ENCODE assay signal across 29 cellular contexts in genomic region chr20:61065853-61066252, GRCh38.
"Had no signal": no experiment of that assay in that cellular context is flagged by ENCODE, and none has a peak within 500 bp of the region (broad histone marks: within the 10 kb centered on the region; RNA-seq: fewer than 3 reads in every experiment).

No MANE protein-coding gene starts in this region.

- H3K4me3 Mint-ChIP-seq: mesothelial cell of epicardium; natural killer cell; nephron progenitor cell; neural progenitor cell; stimulated activated naive B cell treated with anti-CD40 and anti-IgM and Interleukin-4, amounts not matched to agents 10 μg/mL and 1 μg/mL and 100 μg/mL, for 72 hours; type B pancreatic cell had no signal

- H3K36me3 Mint-ChIP-seq: mesothelial cell of epicardium; naive B cell; natural killer cell; neural progenitor cell; stimulated activated naive B cell treated with anti-CD40 and anti-IgM and Interleukin-4, amounts not matched to agents 10 μg/mL and 1 μg/mL and 100 μg/mL, for 72 hours; type B pancreatic cell had no signal

- DNase-seq: heart right ventricle; kidney; left colon; left lung; lower lobe of right lung; mammary epithelial cell; mesenchymal stem cell; naive B cell; natural killer cell; nephron progenitor cell; occipital lobe; right lobe of liver; stimulated activated CD4-positive, alpha-beta T cell treated with anti-CD3 and anti-CD28 coated beads, Interleukin-1b, Interleukin-23, amount 100 ng/mL, for 48 hours; stimulated activated CD4-positive, alpha-beta T cell treated with anti-CD3 and anti-CD28 coated beads, Interleukin-2, amount 100 ng/mL, for 48 hours; stimulated activated naive B cell treated with anti-CD40 and anti-IgM and Interleukin-4, amounts not matched to agents 10 μg/mL and 1 μg/mL and 100 μg/mL, for 72 hours; stimulated activated naive CD8-positive, alpha-beta T cell treated with anti-CD3 and anti-CD28 coated beads, Interleukin-15, Interleukin-2, amounts not matched to agents 100 U/mL and 50 U/mL, for 24 hours; stomach; testis; thyroid gland; uterus had no signal

- H3K79me2 ChIP-seq: hepatocyte, parathyroid adenoma had no signal

- H3K36me3 ChIP-seq: heart right ventricle, left lung, lower lobe of right lung, neural progenitor cell, neutrophil, right atrium auricular region, right lobe of liver, stomach, thyroid gland, uterus had no signal

- H2AFZ ChIP-seq: hepatocyte, neural progenitor cell, parathyroid adenoma had no signal

- H3K9me3 Mint-ChIP-seq: mesothelial cell of epicardium, natural killer cell, nephron progenitor cell, type B pancreatic cell had no signal

- H3K4me1 ChIP-seq: heart right ventricle, left lung, lower lobe of right lung, neural progenitor cell, parathyroid adenoma, right atrium auricular region, right lobe of liver, stomach, testis, thyroid gland, uterus had no signal

- H3K4me2 ChIP-seq: hepatocyte, neural progenitor cell, smooth muscle cell had no signal

- H3K9ac ChIP-seq: neural progenitor cell, parathyroid adenoma had no signal

- H3K27me3 Mint-ChIP-seq: naive B cell; stimulated activated naive B cell treated with anti-CD40 and anti-IgM and Interleukin-4, amounts not matched to agents 10 μg/mL and 1 μg/mL and 100 μg/mL, for 72 hours had no signal

- H3K27ac ChIP-seq: heart right ventricle, hepatocyte, left lung, lower lobe of right lung, neural progenitor cell, neutrophil, parathyroid adenoma, right atrium auricular region, right lobe of liver, stomach, testis, thyroid gland, uterus had no signal

- ATAC-seq: heart right ventricle; left colon; left lung; lower lobe of right lung; natural killer cell; right lobe of liver; stimulated activated naive B cell treated with anti-CD40 and anti-IgM and Interleukin-4, amounts not matched to agents 10 μg/mL and 1 μg/mL and 100 μg/mL, for 72 hours; stimulated activated naive CD8-positive, alpha-beta T cell treated with anti-CD3 and anti-CD28 coated beads, Interleukin-15, Interleukin-2, amounts not matched to agents 100 U/mL and 50 U/mL, for 24 hours had no signal

- H3K9me3 ChIP-seq: lower lobe of right lung, neutrophil, right atrium auricular region, right lobe of liver, testis, thyroid gland, uterus had no signal

- H3K4me3 ChIP-seq: heart right ventricle, hepatocyte, left lung, lower lobe of right lung, neural progenitor cell, right atrium auricular region, right lobe of liver, smooth muscle cell, stomach, testis, thyroid gland, uterus had no signal

- H3K4me1 Mint-ChIP-seq: mesothelial cell of epicardium; naive B cell; natural killer cell; nephron progenitor cell; stimulated activated naive B cell treated with anti-CD40 and anti-IgM and Interleukin-4, amounts not matched to agents 10 μg/mL and 1 μg/mL and 100 μg/mL, for 72 hours had no signal

- H3K27ac Mint-ChIP-seq: mesothelial cell of epicardium; naive B cell; natural killer cell; nephron progenitor cell; progenitor cell of endocrine pancreas; stimulated activated naive B cell treated with anti-CD40 and anti-IgM and Interleukin-4, amounts not matched to agents 10 μg/mL and 1 μg/mL and 100 μg/mL, for 72 hours; type B pancreatic cell had no signal

- H3K27me3 ChIP-seq: hepatocyte, left lung, neutrophil, right atrium auricular region, right lobe of liver, testis, thyroid gland, uterus had no signal
